Comparison of ENCODE assay signal across 23 cellular contexts in genomic region chr12:89309452-89309802, GRCh38. TPM values are rescaled to one million over a fixed set of nuclear protein-coding genes. Genes with fewer than 3 reads are reported as not detected.
DNase-seq lines count a peak whose midpoint lies in the region; ATAC-seq, FAIRE-seq and TF ChIP-seq lines count a peak whose summit lies in the region.
"Had no signal": no experiment of that assay in that cellular context is flagged by ENCODE, and none has a peak within 500 bp of the region (broad histone marks: within the 10 kb centered on the region; RNA-seq: fewer than 3 reads in every experiment).

No MANE protein-coding gene starts in this region.

- H3K4me2 ChIP-seq in DND-41 (ENCODE audit: insufficient read depth, low read length) = no peak overlapping the region
- H3K4me2 ChIP-seq in endothelial cell of umbilical vein (ENCODE audit: insufficient read depth, low read length) = no peak overlapping the region

- H4K20me1 ChIP-seq in DND-41 (ENCODE audit: insufficient read depth, low read length) = no peaks in the 10 kb centered on the region
- H4K20me1 ChIP-seq in endothelial cell of umbilical vein (replicated peaks; ENCODE audit: control insufficient read depth, extremely low read depth, insufficient read depth, low read length) = no peaks in the 10 kb centered on the region

- no peak overlapping the region for H3K27ac ChIP-seq in DND-41 (ENCODE audit: low read length)
- H3K27ac ChIP-seq in endothelial cell of umbilical vein (ENCODE audit: insufficient read depth, low read depth, low read length) = no peak overlapping the region
- H3K27ac ChIP-seq: parathyroid adenoma had no signal

- H3K9ac ChIP-seq in DND-41 (ENCODE audit: low read depth, low read length) = no peak overlapping the region
- no peak overlapping the region for H3K9ac ChIP-seq in endothelial cell of umbilical vein (replicated peaks; ENCODE audit: extremely low read depth, insufficient read depth, low read length)
- H3K9ac ChIP-seq: parathyroid adenoma had no signal

- POLR2A ChIA-PET in endothelial cell of umbilical vein (lab: Charles Lee) = no interaction called here

- H3K9me3 ChIP-seq in DND-41 (ENCODE audit: insufficient read depth, low read length, severe bottlenecking) (no peaks in the 10 kb centered on the region), endothelial cell of umbilical vein (replicated peaks; ENCODE audit: control insufficient read depth, insufficient read depth, low read length) (no peaks in the 10 kb centered on the region)

- H3K36me3 ChIP-seq in DND-41 (ENCODE audit: insufficient read depth, low read length) (no peaks in the 10 kb centered on the region), endothelial cell of umbilical vein (ENCODE audit: control insufficient read depth in 2 of 2, extremely low read depth in 1 of 2, insufficient read depth in 2 of 2, low read length in 2 of 2) (no peaks in the 10 kb centered on the region)

- DNase-seq in DND-41 = no peak
- peak; percentile 56 for DNase-seq in HT1080 (ENCODE audit: low read depth)
- no peak for DNase-seq in endothelial cell of umbilical vein (ENCODE audit: low read depth, low spot score)
- DNase-seq in stimulated activated effector memory CD8-positive, alpha-beta T cell treated with anti-CD3 and anti-CD28 coated beads, Interleukin-12 subunit alpha, Interleukin-12 subunit beta, amount 100 ng/mL, for 72 hours (ENCODE audit: low spot score in 2 of 2) = no peak
- DNase-seq in germinal center (ENCODE audit: low spot score) = no peak
- no peak for DNase-seq in T-helper 9 cell
- DNase-seq: activated CD8-positive, alpha-beta memory T cell treated with anti-CD3 and anti-CD28 coated beads for 24 hours; CD4-positive, alpha-beta T cell; DMS 273 treated with DMSO at 0.1 percent for 48 hours; effector memory CD8-positive, alpha-beta T cell; left colon; mesendoderm; naive thymus-derived CD8-positive, alpha-beta T cell; NCI-H1694 treated with DMSO at 0.1 percent for 48 hours; NCI-H2171 treated with DMSO at 0.1 percent for 48 hours; NCI-H69; right cardiac atrium had no signal

- H3K4me1 ChIP-seq in DND-41 (ENCODE audit: insufficient read depth, low read length) = peaks cover 19% of the 10 kb centered on the region
- no peaks in the 10 kb centered on the region for H3K4me1 ChIP-seq in endothelial cell of umbilical vein (ENCODE audit: control insufficient read depth, extremely low read depth, insufficient read depth, low read length)
- H3K4me1 ChIP-seq: parathyroid adenoma had no signal

- TF ChIP-seq CTCF in DND-41 (IDR thresholded peaks at IDR 0.05; ENCODE audit: borderline replicate concordance, extremely low read depth, low read length, poor library complexity, severe bottlenecking) (no peak), endothelial cell of umbilical vein (IDR thresholded peaks at IDR 0.05; ENCODE audit: extremely low read depth in 1 of 2, insufficient read depth in 1 of 2, low read depth in 1 of 2, low read length in 2 of 2) (no peak)

- no TSS peak for BruUV-seq in endothelial cell of umbilical vein (replicated peaks; lab: Mats Ljungman, UMichigan)

- dilution Hi-C loops in endothelial cell of umbilical vein (cut with MboI; ENCODE audit: extremely low pct_ligation_motif_present, low sequenced_read_pairs) = no loop called here

- H3K9me3 Mint-ChIP-seq in stimulated activated effector memory CD8-positive, alpha-beta T cell treated with anti-CD3 and anti-CD28 coated beads, Interleukin-12 subunit alpha, Interleukin-12 subunit beta, amount 100 ng/mL, for 72 hours = no peaks in the 10 kb centered on the region
- H3K9me3 Mint-ChIP-seq: activated T-helper 1 cell treated with anti-CD3 and anti-CD28 coated beads, Interleukin-12 subunit alpha, Interleukin-12 subunit beta, Interleukin-2, Interleukin-4 antibody, amounts not matched to agents 30 ng/mL and 10 ng/mL and 1 ng/mL, durations not matched to agents 14 hours and 24 hours and 36 hours; CD4-positive, alpha-beta T cell; effector memory CD8-positive, alpha-beta T cell; naive thymus-derived CD8-positive, alpha-beta T cell had no signal

- FAIRE-seq in endothelial cell of umbilical vein (lab: Jason Lieb, UNC) = no peak

- no peaks in the 10 kb centered on the region for H3K9me1 ChIP-seq in endothelial cell of umbilical vein (replicated peaks; ENCODE audit: control insufficient read depth, extremely low read depth, insufficient read depth, low read length)

- 0 out of 3 replicates have a peak, but pooled peaks have one; percentile 27 for ATAC-seq in DND-41 (ENCODE audit: insufficient read depth, low read depth)
- peak; percentile 28 for ATAC-seq in stimulated activated effector memory CD8-positive, alpha-beta T cell treated with anti-CD3 and anti-CD28 coated beads, Interleukin-12 subunit alpha, Interleukin-12 subunit beta, amount 100 ng/mL, for 72 hours
- ATAC-seq in HG02623 (IDR thresholded peaks at IDR 0.05; ENCODE audit: unreplicated experiment) = no peak
- ATAC-seq: effector memory CD8-positive, alpha-beta T cell; HCT116; left colon; naive thymus-derived CD8-positive, alpha-beta T cell; Right ventricle myocardium inferior had no signal

- peaks cover 31% of the 10 kb centered on the region for H3K4me1 Mint-ChIP-seq in stimulated activated effector memory CD8-positive, alpha-beta T cell treated with anti-CD3 and anti-CD28 coated beads, Interleukin-12 subunit alpha, Interleukin-12 subunit beta, amount 100 ng/mL, for 72 hours

- intact Hi-C loops in endothelial cell of umbilical vein (cut with micrococcal nuclease) = no loop called here

- H3K27me3 ChIP-seq in DND-41 (ENCODE audit: insufficient read depth, low read length, poor library complexity) (no peaks in the 10 kb centered on the region), endothelial cell of umbilical vein (ENCODE audit: control insufficient read depth in 2 of 2, insufficient read depth in 2 of 2, low read length in 2 of 2) (no peaks in the 10 kb centered on the region)

- H2AFZ ChIP-seq in DND-41 (ENCODE audit: low read depth, low read length) (no peak overlapping the region), endothelial cell of umbilical vein (ENCODE audit: low read depth, low read length) (peak overlapping the region; percentile 19)

- TF ChIP-seq POLR2A in endothelial cell of umbilical vein (IDR thresholded peaks at IDR 0.05; ENCODE audit: low read depth, low read length) = no peak

- no peak overlapping the region for H3K4me3 ChIP-seq in DND-41 (ENCODE audit: low read depth in 1 of 2, low read length in 2 of 2)
- no peak overlapping the region for H3K4me3 ChIP-seq in endothelial cell of umbilical vein (replicated peaks in 1 of 3; ENCODE audit: insufficient read depth in 1 of 3, low read depth in 1 of 3, low read length in 3 of 3)

- H3K79me2 ChIP-seq in DND-41 (ENCODE audit: insufficient read depth, low read length) (no peaks in the 10 kb centered on the region), endothelial cell of umbilical vein (ENCODE audit: control insufficient read depth, insufficient read depth, low read length) (no peaks in the 10 kb centered on the region)
- H3K79me2 ChIP-seq: parathyroid adenoma had no signal

- no peak overlapping the region for H3K27ac Mint-ChIP-seq in stimulated activated effector memory CD8-positive, alpha-beta T cell treated with anti-CD3 and anti-CD28 coated beads, Interleukin-12 subunit alpha, Interleukin-12 subunit beta, amount 100 ng/mL, for 72 hours
- H3K27ac Mint-ChIP-seq: activated T-helper 1 cell treated with anti-CD3 and anti-CD28 coated beads, Interleukin-12 subunit alpha, Interleukin-12 subunit beta, Interleukin-2, Interleukin-4 antibody, amounts not matched to agents 30 ng/mL and 10 ng/mL and 1 ng/mL, durations not matched to agents 14 hours and 24 hours and 36 hours; CD4-positive, alpha-beta T cell had no signal

- no peak overlapping the region for H3K4me3 Mint-ChIP-seq in stimulated activated effector memory CD8-positive, alpha-beta T cell treated with anti-CD3 and anti-CD28 coated beads, Interleukin-12 subunit alpha, Interleukin-12 subunit beta, amount 100 ng/mL, for 72 hours
- H3K4me3 Mint-ChIP-seq: activated naive CD8-positive, alpha-beta T cell; activated T-helper 1 cell treated with anti-CD3 and anti-CD28 coated beads, Interleukin-12 subunit alpha, Interleukin-12 subunit beta, Interleukin-2, Interleukin-4 antibody, amounts not matched to agents 30 ng/mL and 10 ng/mL and 1 ng/mL, durations not matched to agents 14 hours and 24 hours and 36 hours; CD4-positive, alpha-beta T cell; effector memory CD8-positive, alpha-beta T cell; naive thymus-derived CD8-positive, alpha-beta T cell had no signal

- no peaks in the 10 kb centered on the region for H3K36me3 Mint-ChIP-seq in stimulated activated effector memory CD8-positive, alpha-beta T cell treated with anti-CD3 and anti-CD28 coated beads, Interleukin-12 subunit alpha, Interleukin-12 subunit beta, amount 100 ng/mL, for 72 hours
- H3K36me3 Mint-ChIP-seq: naive thymus-derived CD8-positive, alpha-beta T cell had no signal

- CTCF ChIA-PET in endothelial cell of umbilical vein (lab: Charles Lee) = no interaction called here

TF ChIP-seq in endothelial cell of umbilical vein, 7 proteins besides CTCF, POLR2A, EP300 and RAD21:
- TF ChIP-seq EZH2 (IDR thresholded peaks at IDR 0.05; ENCODE audit: borderline replicate concordance, low read depth, low read length, severe bottlenecking) (no peak), POLR2AphosphoS5 (IDR thresholded peaks at IDR 0.05; ENCODE audit: insufficient read depth, low read depth, low read length) (no peak), GATA2 (IDR thresholded peaks at IDR 0.05; ENCODE audit: insufficient read depth, insufficient read length, low read depth, low read length) (no peak), JUN (IDR thresholded peaks at IDR 0.05; ENCODE audit: borderline replicate concordance, insufficient read depth, insufficient read length, low read depth) (no peak), MYC (IDR thresholded peaks at IDR 0.05; ENCODE audit: low read depth, low read length) (no peak), FOS (IDR thresholded peaks at IDR 0.05; ENCODE audit: borderline replicate concordance, insufficient read depth, low read length) (no peak), MAX (IDR thresholded peaks at IDR 0.05; ENCODE audit: insufficient read depth, insufficient read length) (no peak)

RNA-seq across cellular contexts. Expression of gene DUSP6, which starts 42.9 kb away (rescaled TPM):
- total RNA-seq in HT1080 (2014; rRNA removed; shearing (Covaris generic)) = 0.32 and 1.2 TPM in 2 replicates
- polyA plus RNA-seq in HT1080 (2015; cell fraction: cytosol; rRNA removed) = 0.44 and 0.89 TPM in 2 replicates
- polyA plus RNA-seq in HT1080 (2015; cell fraction: nucleus; rRNA removed) = 0.37 and 1.4 TPM in 2 replicates
- 148 and 200 TPM in 2 replicates for total RNA-seq in endothelial cell of umbilical vein
- 149 and 171 TPM in 2 replicates for polyA plus RNA-seq in endothelial cell of umbilical vein
- polyA plus RNA-seq in endothelial cell of umbilical vein (2011; cell fraction: cytosol; rRNA removed) = 139 and 150 TPM in 2 replicates
- polyA plus RNA-seq in endothelial cell of umbilical vein (2011; cell fraction: nucleus; rRNA removed) = 438 and 510 TPM in 2 replicates
- polyA plus RNA-seq in endothelial cell of umbilical vein (2012) = 142 and 205 TPM in 2 replicates
- polyA minus RNA-seq in endothelial cell of umbilical vein = 318 and 353 TPM in 2 replicates
- polyA minus RNA-seq in endothelial cell of umbilical vein (2011; cell fraction: cytosol; rRNA and poly(A)+ RNA removed) = 2.6 TPM
- polyA minus RNA-seq in endothelial cell of umbilical vein (2011; cell fraction: nucleus; rRNA and poly(A)+ RNA removed) = 428 and 523 TPM in 2 replicates

Comparison
In these comparisons a context has a peak if more than half of its experiments do, and no peak if none do; other contexts are left out.
1. RNA of gene DUSP6, which starts 42.9 kb away (total RNA-seq): 148 to 200 TPM in endothelial cell of umbilical vein; 0.32 to 1.2 TPM in HT1080; every median in the first group is over 10 times any median in the second.